In the genomic region with DNA sequence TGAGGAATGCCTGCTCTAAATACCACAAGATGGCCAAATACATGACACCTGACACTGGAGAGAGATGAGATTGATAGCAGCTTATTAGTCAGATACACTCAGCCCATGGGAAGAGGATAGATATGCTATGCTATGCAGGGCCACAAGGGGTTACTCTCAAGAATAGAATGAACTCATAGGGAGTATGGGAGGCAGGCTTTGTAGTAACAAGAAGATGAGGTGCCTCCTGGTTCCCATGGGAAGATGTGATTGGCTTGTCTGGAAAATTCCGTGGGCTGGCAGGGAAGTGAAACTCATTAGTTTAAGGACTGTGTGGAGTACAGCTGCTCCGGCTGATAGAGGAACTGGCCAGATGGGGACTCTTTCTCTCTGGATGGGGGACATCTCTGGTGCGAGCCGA, we compare ENCODE assay signal across 9 cellular contexts. TPM values are rescaled to one million over a fixed set of nuclear protein-coding genes. Genes with fewer than 3 reads are reported as not detected.
DNase-seq lines count a peak whose midpoint lies in the region; ATAC-seq and TF ChIP-seq lines count a peak whose summit lies in the region.
"Had no signal": no experiment of that assay in that cellular context is flagged by ENCODE, and none has a peak within 500 bp of the region (broad histone marks: within the 10 kb centered on the region; RNA-seq: fewer than 3 reads in every experiment).

No MANE protein-coding gene starts in this region.

- H3K4me3 ChIP-seq in AG10803 (ENCODE audit: low read length) (no peak overlapping the region), H7 (ENCODE audit: insufficient read depth, low read depth, low read length) (no peak overlapping the region), OCI-LY7 (ENCODE audit: low read depth, low read length, poor library complexity, severe bottlenecking) (no peak overlapping the region), foreskin fibroblast (ENCODE audit: low read depth in 1 of 2, low read length in 2 of 2) (no peak overlapping the region), prostate gland (no peak overlapping the region)

- H3K4me1 ChIP-seq in OCI-LY7 (ENCODE audit: insufficient read depth, low read length, poor library complexity, severe bottlenecking) (no peaks in the 10 kb centered on the region), prostate gland (replicated peaks) (no peaks in the 10 kb centered on the region)

- H3K9me3 ChIP-seq in OCI-LY7 (ENCODE audit: low read length) = no peaks in the 10 kb centered on the region
- H3K9me3 ChIP-seq in prostate gland = no peaks in the 10 kb centered on the region

- H3K27ac ChIP-seq in OCI-LY7 (ENCODE audit: low read depth, low read length, poor library complexity, severe bottlenecking) (no peak overlapping the region), prostate gland (no peak overlapping the region)

- CTCF ChIA-PET in OCI-LY7 (lab: Charles Lee; ENCODE audit: unreplicated experiment) = no interaction called here

- no peak for TF ChIP-seq POLR2A in prostate gland (IDR thresholded peaks at IDR 0.05)

- no peaks in the 10 kb centered on the region for H3K79me2 ChIP-seq in OCI-LY7 (ENCODE audit: insufficient read depth, low read depth, low read length)

- H3K36me3 Mint-ChIP-seq in activated T-cell treated with anti-CD3 and anti-CD28 coated beads, Interleukin-2, amount 50 U/mL, for 24 hours (ENCODE audit: low read depth) = peaks cover 8% of the 10 kb centered on the region

- H4K20me1 ChIP-seq in OCI-LY7 (ENCODE audit: insufficient read depth, low read length) = no peaks in the 10 kb centered on the region

- no peak overlapping the region for H2AFZ ChIP-seq in OCI-LY7 (ENCODE audit: low read length)

- H3K27me3 Mint-ChIP-seq in activated T-cell treated with anti-CD3 and anti-CD28 coated beads, Interleukin-2, amount 50 U/mL, for 24 hours = no peaks in the 10 kb centered on the region

- intact Hi-C loops in OCI-LY7 (cut with micrococcal nuclease; ENCODE audit: unreplicated experiment) (no loop called here), prostate gland (cut with DNase I) (no loop called here)

- no peaks in the 10 kb centered on the region for H3K9me2 ChIP-seq in OCI-LY7 (ENCODE audit: insufficient read depth, low read length)

- H3K27me3 ChIP-seq in H7 (ENCODE audit: control insufficient read depth, insufficient read depth, low read length) (no peaks in the 10 kb centered on the region), prostate gland (replicated peaks; ENCODE audit: insufficient read depth) (no peaks in the 10 kb centered on the region)

- peak; percentile 5 for DNase-seq in AG10803 (ENCODE audit: low read depth)
- DNase-seq in H7 = peak; percentile 29
- DNase-seq in OCI-LY7 (ENCODE audit: low spot score) = no peak
- peak in 1 of 2 donors; percentile 6 for DNase-seq in foreskin fibroblast
- DNase-seq in prostate gland (ENCODE audit: low spot score) = no peak
- DNase-seq in NCI-H345 (lab: John Stamatoyannopoulos, UW) = no peak
- no peak for DNase-seq in activated T-cell treated with anti-CD3 and anti-CD28 coated beads, Interleukin-2, amount 50 U/mL, for 24 hours
- DNase-seq: posterior cingulate gyrus had no signal

- BruUV-seq in OCI-LY7 (replicated peaks; lab: Mats Ljungman, UMichigan) = no TSS peak

- no peaks in the 10 kb centered on the region for H3K36me3 ChIP-seq in H7 (replicated peaks; ENCODE audit: control insufficient read depth, insufficient read depth, low read length)
- H3K36me3 ChIP-seq in OCI-LY7 (ENCODE audit: insufficient read depth, low read length) = no peaks in the 10 kb centered on the region
- H3K36me3 ChIP-seq in prostate gland = no peaks in the 10 kb centered on the region

- no peaks in the 10 kb centered on the region for H3K9me3 Mint-ChIP-seq in activated T-cell treated with anti-CD3 and anti-CD28 coated beads, Interleukin-2, amount 50 U/mL, for 24 hours

- TF ChIP-seq CTCF in AG10803 (conservative IDR thresholded peaks at IDR 0.05; ENCODE audit: low read length) (no peak), OCI-LY7 (conservative IDR thresholded peaks at IDR 0.05; ENCODE audit: low read length) (peak; percentile 28; the same call in 1 of the 2 replicates), foreskin fibroblast (IDR thresholded peaks at IDR 0.05; ENCODE audit: low read depth, low read length) (peak; percentile 11), prostate gland (IDR thresholded peaks at IDR 0.05) (no peak)

- no peak for ATAC-seq in HG03159 (IDR thresholded peaks at IDR 0.05; ENCODE audit: unreplicated experiment)

- WGBS in prostate gland = 67% methylated on average over 4 of the region's 4 CpGs

- no peak overlapping the region for H3K4me3 Mint-ChIP-seq in activated T-cell treated with anti-CD3 and anti-CD28 coated beads, Interleukin-2, amount 50 U/mL, for 24 hours

- H3K4me1 Mint-ChIP-seq in activated T-cell treated with anti-CD3 and anti-CD28 coated beads, Interleukin-2, amount 50 U/mL, for 24 hours (ENCODE audit: low read depth) = no peaks in the 10 kb centered on the region

- POLR2A ChIA-PET in OCI-LY7 (lab: Charles Lee) = no interaction called here

- H3K27ac Mint-ChIP-seq in activated T-cell treated with anti-CD3 and anti-CD28 coated beads, Interleukin-2, amount 50 U/mL, for 24 hours = no peak overlapping the region

- H3K4me2 ChIP-seq in OCI-LY7 (ENCODE audit: low read length) = no peak overlapping the region

RNA-seq across cellular contexts. Expression of a gene that starts 16.5 kb away (rescaled TPM):
- 0.87 and 1.4 TPM in 2 replicates for total RNA-seq in H7 (2014; rRNA removed; shearing (Covaris generic))
- total RNA-seq in OCI-LY7 (2014; rRNA removed; shearing (Covaris generic)) = 0.54 and 2.6 TPM in 2 replicates
- 1.9 and 2.6 TPM in 2 replicates for total RNA-seq in OCI-LY7 (2022)
- total RNA-seq in prostate gland = 1 to 10 TPM; 1.8 to 6.2 TPM

RNA-seq across cellular contexts. Expression of a gene that starts 23.3 kb away (rescaled TPM):
- total RNA-seq in H7 (2014; rRNA removed; shearing (Covaris generic)) = 67.6 and 83.1 TPM in 2 replicates
- 23.2 and 46.9 TPM in 2 replicates for total RNA-seq in OCI-LY7 (2014; rRNA removed; shearing (Covaris generic))
- total RNA-seq in OCI-LY7 (2022) (29.2 and 34.9 TPM in 2 replicates), prostate gland (100 to 1,000 TPM in 1 of 2 donors, 10 to 100 TPM in 1; 71.2 to 101 TPM)

RNA-seq across cellular contexts. Expression of a gene that starts 23.8 kb away (rescaled TPM):
- total RNA-seq in H7 (2014; rRNA removed; shearing (Covaris generic)) = 2.6 and 3.5 TPM in 2 replicates
- total RNA-seq in OCI-LY7 (2014; rRNA removed; shearing (Covaris generic)) = not detected in 2 replicates
- total RNA-seq in OCI-LY7 (2022) = not detected in 2 replicates
- total RNA-seq in prostate gland = 10 to 100 TPM in 1 of 2 donors, 1 to 10 TPM in 1; 2.0 to 12.7 TPM

Comparison
In these comparisons a context has a peak if more than half of its experiments do, and no peak if none do; other contexts are left out.
1. DNase-seq: peak in AG10803 (single experiment) and H7 (single experiment); none in OCI-LY7 (single experiment), prostate gland (single experiment), NCI-H345 (single experiment) and activated T-cell treated with anti-CD3 and anti-CD28 coated beads, Interleukin-2, amount 50 U/mL, for 24 hours (single experiment).
2. CTCF ChIP-seq: peak in OCI-LY7 (single experiment) and foreskin fibroblast (single experiment); none in AG10803 (single experiment) and prostate gland (0 of 4).